Comparison of ENCODE assay signal across 30 cellular contexts in genomic region chr9:138025908-138026307, GRCh38.
"Had no signal": no experiment of that assay in that cellular context is flagged by ENCODE, and none has a peak within 500 bp of the region (broad histone marks: within the 10 kb centered on the region; RNA-seq: fewer than 3 reads in every experiment).

No MANE protein-coding gene starts in this region.

- H3K36me3 Mint-ChIP-seq: activated naive CD4-positive, alpha-beta T cell treated with anti-CD3 and anti-CD28 coated beads, Interleukin-2, amount 50 U/mL, for 24 hours; naive B cell; stimulated activated memory B cell treated with anti-CD40 and anti-IgM and Interleukin-4, amounts not matched to agents 10 μg/mL and 1 μg/mL and 100 μg/mL, for 72 hours had no signal

- H3K4me1 ChIP-seq: foreskin keratinocyte, parathyroid adenoma had no signal

- H3K9ac ChIP-seq: parathyroid adenoma had no signal

- DNase-seq: activated CD4-positive, alpha-beta T cell treated with anti-CD3 and anti-CD28 coated beads for 1 hour; activated CD4-positive, alpha-beta T cell treated with anti-CD3 and anti-CD28 coated beads, Interleukin-2, amount 50 U/mL, for 1 hour; activated CD8-positive, alpha-beta memory T cell treated with anti-CD3 and anti-CD28 coated beads, Interleukin-2, amount 50 U/mL, for 4 hours; activated naive CD8-positive, alpha-beta T cell treated with anti-CD3 and anti-CD28 coated beads, Interleukin-2, amount 50 U/mL, for 24 hours; activated T-cell treated with anti-CD3 and anti-CD28 coated beads, Interleukin-2, amount 50 U/mL, for 4 hours; amygdala; central memory CD4-positive, alpha-beta T cell; foreskin keratinocyte; heart right ventricle; mammary epithelial cell; naive B cell; nucleus accumbens; stimulated activated CD4-positive, alpha-beta T cell treated with anti-CD3 and anti-CD28 coated beads, Interleukin-12 subunit alpha, Interleukin-12 subunit beta, amount 100 ng/mL, for 4 hours; stimulated activated CD4-positive, alpha-beta T cell treated with anti-CD3 and anti-CD28 coated beads, Interleukin-4, amount 100 ng/mL, for 4 hours; stimulated activated CD8-positive, alpha-beta memory T cell treated with anti-CD3 and anti-CD28 coated beads, Interleukin-4, amount 100 ng/mL, for 48 hours; stimulated activated naive CD8-positive, alpha-beta T cell treated with anti-CD3 and anti-CD28 coated beads, Interleukin-15, amount 100 ng/mL, for 72 hours; T-helper 17 cell; T1000; thyroid gland had no signal

- H3K79me2 ChIP-seq: parathyroid adenoma had no signal

- H2AFZ ChIP-seq: parathyroid adenoma had no signal

- H3K4me3 ChIP-seq: breast epithelium, esophagus muscularis mucosa, heart right ventricle, left lung, thyroid gland had no signal

- H3K27ac ChIP-seq: breast epithelium, esophagus muscularis mucosa, foreskin keratinocyte, heart right ventricle, left lung, parathyroid adenoma, thyroid gland had no signal

- H3K4me1 Mint-ChIP-seq: activated naive CD4-positive, alpha-beta T cell treated with anti-CD3 and anti-CD28 coated beads, Interleukin-2, amount 50 U/mL, for 24 hours; activated T-helper 17 cell treated with anti-CD3 and anti-CD28 coated beads, Interleukin-2, amount 50 U/mL, for 72 hours; neural crest cell; stimulated activated memory B cell treated with anti-CD40 and anti-IgM and Interleukin-4, amounts not matched to agents 10 μg/mL and 1 μg/mL and 100 μg/mL, for 72 hours had no signal

- H3K9me3 ChIP-seq: breast epithelium, esophagus muscularis mucosa, heart right ventricle, left lung, thyroid gland had no signal

- H3K27ac Mint-ChIP-seq: activated naive CD4-positive, alpha-beta T cell treated with anti-CD3 and anti-CD28 coated beads, Interleukin-2, amount 50 U/mL, for 24 hours; activated naive CD8-positive, alpha-beta T cell treated with anti-CD3 and anti-CD28 coated beads, Interleukin-2, amount 50 U/mL, for 24 hours; activated T-helper 17 cell treated with anti-CD3 and anti-CD28 coated beads, Interleukin-2, amount 50 U/mL, for 72 hours; dendritic cell treated with granulocyte-macrophage colony-stimulating factor and Interleukin-4, amounts not matched to agents 40 ng/mL and 50 ng/mL, for 4 days; stimulated activated memory B cell treated with anti-CD40 and anti-IgM and Interleukin-4, amounts not matched to agents 10 μg/mL and 1 μg/mL and 100 μg/mL, for 72 hours; T-helper 17 cell had no signal

- H3K36me3 ChIP-seq: breast epithelium, esophagus muscularis mucosa, heart right ventricle, left lung, thyroid gland had no signal

- ATAC-seq: activated naive CD8-positive, alpha-beta T cell treated with anti-CD3 and anti-CD28 coated beads, Interleukin-2, amount 50 U/mL, for 24 hours; activated T-cell treated with anti-CD3 and anti-CD28 coated beads, Interleukin-2, amount 50 U/mL, for 4 hours; activated T-helper 17 cell treated with anti-CD3 and anti-CD28 coated beads, Interleukin-2, amount 50 U/mL, for 72 hours; foreskin keratinocyte; heart right ventricle; left lung; right cardiac atrium; SK-N-SH treated with all-trans-retinoic acid at 6 μM for 48 hours; stimulated activated memory B cell treated with anti-CD40 and anti-IgM and Interleukin-4, amounts not matched to agents 10 μg/mL and 1 μg/mL and 100 μg/mL, for 72 hours; stimulated activated naive CD8-positive, alpha-beta T cell treated with anti-CD3 and anti-CD28 coated beads, Interleukin-15, amount 100 ng/mL, for 72 hours; T-helper 17 cell had no signal

- H3K4me3 Mint-ChIP-seq: activated naive CD4-positive, alpha-beta T cell treated with anti-CD3 and anti-CD28 coated beads, Interleukin-2, amount 50 U/mL, for 24 hours; activated naive CD8-positive, alpha-beta T cell treated with anti-CD3 and anti-CD28 coated beads, Interleukin-2, amount 50 U/mL, for 24 hours; activated T-cell treated with anti-CD3 and anti-CD28 coated beads, Interleukin-2, amount 50 U/mL, for 4 hours; activated T-helper 17 cell treated with anti-CD3 and anti-CD28 coated beads, Interleukin-2, amount 50 U/mL, for 72 hours; dendritic cell treated with granulocyte-macrophage colony-stimulating factor and Interleukin-4, amounts not matched to agents 40 ng/mL and 50 ng/mL, for 4 days; neural crest cell; stimulated activated memory B cell treated with anti-CD40 and anti-IgM and Interleukin-4, amounts not matched to agents 10 μg/mL and 1 μg/mL and 100 μg/mL, for 72 hours; stimulated activated naive CD8-positive, alpha-beta T cell treated with anti-CD3 and anti-CD28 coated beads, Interleukin-15, amount 100 ng/mL, for 72 hours; T-helper 17 cell had no signal

- H3K9me3 Mint-ChIP-seq: activated naive CD4-positive, alpha-beta T cell treated with anti-CD3 and anti-CD28 coated beads, Interleukin-2, amount 50 U/mL, for 24 hours; activated T-cell treated with anti-CD3 and anti-CD28 coated beads, Interleukin-2, amount 50 U/mL, for 4 hours; activated T-helper 17 cell treated with anti-CD3 and anti-CD28 coated beads, Interleukin-2, amount 50 U/mL, for 72 hours; dendritic cell treated with granulocyte-macrophage colony-stimulating factor and Interleukin-4, amounts not matched to agents 40 ng/mL and 50 ng/mL, for 4 days; neural crest cell; stimulated activated memory B cell treated with anti-CD40 and anti-IgM and Interleukin-4, amounts not matched to agents 10 μg/mL and 1 μg/mL and 100 μg/mL, for 72 hours; stimulated activated naive CD8-positive, alpha-beta T cell treated with anti-CD3 and anti-CD28 coated beads, Interleukin-15, amount 100 ng/mL, for 72 hours had no signal

- H3K27me3 ChIP-seq: thyroid gland had no signal
